19 cellular contexts compared by ENCODE assay signal in the genomic region with DNA sequence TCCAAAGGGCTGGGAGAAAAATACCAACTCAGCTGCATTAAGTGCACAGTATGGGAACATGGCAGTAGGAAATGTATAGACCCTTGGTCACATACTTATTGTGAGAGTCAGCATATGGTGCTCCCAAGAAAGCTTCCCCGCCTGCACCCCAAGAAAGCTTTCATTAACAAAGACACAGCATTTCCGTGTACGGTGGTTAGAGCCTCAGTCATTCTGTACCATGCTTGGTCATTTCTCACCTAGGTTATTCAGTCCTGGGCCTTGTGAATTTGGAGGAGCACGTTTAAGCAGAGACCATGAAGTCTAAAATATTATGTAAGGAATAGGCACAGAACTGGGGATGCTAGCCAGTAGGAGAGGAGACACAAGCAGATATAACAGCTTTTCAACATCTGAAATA. TPM values are rescaled to one million over a fixed set of nuclear protein-coding genes. Genes with fewer than 3 reads are reported as not detected.
"Had no signal": no experiment of that assay in that cellular context is flagged by ENCODE, and none has a peak within 500 bp of the region (broad histone marks: within the 10 kb centered on the region; RNA-seq: fewer than 3 reads in every experiment).

No MANE protein-coding gene starts in this region.

- H3K9me3 ChIP-seq: body of pancreas, esophagus squamous epithelium, mucosa of descending colon, ovary, SK-N-SH, tibial artery had no signal

- H3K27me3 ChIP-seq: body of pancreas, esophagus squamous epithelium, ovary, tibial artery had no signal

- H3K27me3 Mint-ChIP-seq: activated CD4-positive, alpha-beta T cell treated with anti-CD3 and anti-CD28 coated beads, Interleukin-2, amount 10 ng/mL, durations not matched to agents 7 days and 5 days; activated naive CD8-positive, alpha-beta T cell treated with anti-CD3 and anti-CD28 coated beads, Interleukin-2, amount 10 ng/mL, durations not matched to agents 7 days and 5 days; naive B cell; stimulated activated memory B cell treated with anti-CD40 and anti-IgM and Interleukin-4, amounts not matched to agents 10 μg/mL and 1 μg/mL and 100 μg/mL, for 72 hours had no signal

- H3K27ac Mint-ChIP-seq: activated CD4-positive, alpha-beta T cell treated with anti-CD3 and anti-CD28 coated beads, Interleukin-2, amount 10 ng/mL, durations not matched to agents 7 days and 5 days; activated naive CD8-positive, alpha-beta T cell treated with anti-CD3 and anti-CD28 coated beads, Interleukin-2, amount 10 ng/mL, durations not matched to agents 7 days and 5 days; stimulated activated memory B cell treated with anti-CD40 and anti-IgM and Interleukin-4, amounts not matched to agents 10 μg/mL and 1 μg/mL and 100 μg/mL, for 72 hours; WTC11 had no signal

- H3K4me3 Mint-ChIP-seq: activated CD4-positive, alpha-beta T cell treated with anti-CD3 and anti-CD28 coated beads, Interleukin-2, amount 10 ng/mL, durations not matched to agents 7 days and 5 days; activated naive CD8-positive, alpha-beta T cell treated with anti-CD3 and anti-CD28 coated beads, Interleukin-2, amount 10 ng/mL, durations not matched to agents 7 days and 5 days; naive B cell; stimulated activated memory B cell treated with anti-CD40 and anti-IgM and Interleukin-4, amounts not matched to agents 10 μg/mL and 1 μg/mL and 100 μg/mL, for 72 hours; WTC11 had no signal

- H3K27ac ChIP-seq: body of pancreas, esophagus squamous epithelium, ovary, tibial artery had no signal

- H3K4me1 Mint-ChIP-seq: WTC11 had no signal

- DNase-seq: activated CD4-positive, alpha-beta T cell treated with anti-CD3 and anti-CD28 coated beads, Interleukin-2, amount 10 ng/mL, durations not matched to agents 7 days and 5 days; activated gamma-delta T cell treated with Interleukin-2 at 50 U/mL for 16 hours; activated naive CD8-positive, alpha-beta T cell treated with anti-CD3 and anti-CD28 coated beads, Interleukin-2, amount 10 ng/mL, durations not matched to agents 7 days and 5 days; body of pancreas; dermis blood vessel endothelial cell; effector memory CD4-positive, alpha-beta T cell; esophagus squamous epithelium; mesenchymal stem cell; mucosa of descending colon; naive B cell; ovary; SK-N-SH; stimulated activated CD4-positive, alpha-beta T cell treated with anti-CD3 and anti-CD28 coated beads, Interleukin-4, amount 100 ng/mL, for 24 hours; tibial artery had no signal

- H3K36me3 ChIP-seq: ovary had no signal

- H3K9me3 Mint-ChIP-seq: activated CD4-positive, alpha-beta T cell treated with anti-CD3 and anti-CD28 coated beads, Interleukin-2, amount 10 ng/mL, durations not matched to agents 7 days and 5 days; activated naive CD8-positive, alpha-beta T cell treated with anti-CD3 and anti-CD28 coated beads, Interleukin-2, amount 10 ng/mL, durations not matched to agents 7 days and 5 days; naive B cell; WTC11 had no signal

- ATAC-seq: body of pancreas; mucosa of descending colon; sciatic nerve; stimulated activated memory B cell treated with anti-CD40 and anti-IgM and Interleukin-4, amounts not matched to agents 10 μg/mL and 1 μg/mL and 100 μg/mL, for 72 hours; WTC11 had no signal

- H3K4me1 ChIP-seq: body of pancreas, esophagus squamous epithelium, tibial artery had no signal

- H3K4me3 ChIP-seq: body of pancreas, esophagus squamous epithelium, mucosa of descending colon, ovary, smooth muscle cell, tibial artery had no signal

RNA-seq across cellular contexts. Expression of a gene that starts 56.1 kb away (rescaled TPM):
- total RNA-seq: cardiac septum had no signal
